Comparison of ENCODE assay signal across 22 cellular contexts in genomic region chr4:143363332-143363731, GRCh38. TPM values are rescaled to one million over a fixed set of nuclear protein-coding genes. Genes with fewer than 3 reads are reported as not detected.
DNase-seq lines count a peak whose midpoint lies in the region; ATAC-seq and TF ChIP-seq lines count a peak whose summit lies in the region.
"Had no signal": no experiment of that assay in that cellular context is flagged by ENCODE, and none has a peak within 500 bp of the region (broad histone marks: within the 10 kb centered on the region; RNA-seq: fewer than 3 reads in every experiment).

No MANE protein-coding gene starts in this region.

- no peaks in the 10 kb centered on the region for H3K36me3 Mint-ChIP-seq in stimulated activated naive CD8-positive, alpha-beta T cell treated with anti-CD3 and anti-CD28 coated beads, Interleukin-15, Interleukin-2, amounts not matched to agents 100 ng/mL and 50 ng/mL, for 24 hours (ENCODE audit: low read depth)
- H3K36me3 Mint-ChIP-seq in brain = peaks cover 12% of the 10 kb centered on the region
- peaks cover 19% of the 10 kb centered on the region for H3K36me3 Mint-ChIP-seq in nephron progenitor cell (ENCODE audit: low read depth)
- H3K36me3 Mint-ChIP-seq: CD8-positive, alpha-beta T cell had no signal

- TF ChIP-seq POLR2A in spleen (IDR thresholded peaks at IDR 0.05) = no peak

- intact Hi-C loops in spleen (cut with DNase I; ENCODE audit: low total_unique reads) = no loop called here

- no peaks in the 10 kb centered on the region for H3K27me3 ChIP-seq in spleen (replicated peaks in 1 of 7)
- H3K27me3 ChIP-seq: BLaER1 treated with 17β-estradiol and CSF1 and Interleukin-3, amounts not matched to agents 10 nM and 100 nM; SJCRH30 had no signal

- H3K36me3 ChIP-seq in spleen = no peaks in the 10 kb centered on the region
- H3K36me3 ChIP-seq: SJCRH30 had no signal

- no peak for ATAC-seq in stimulated activated naive CD8-positive, alpha-beta T cell treated with anti-CD3 and anti-CD28 coated beads, Interleukin-15, amount 100 ng/mL, for 72 hours
- ATAC-seq in GM18519 (IDR thresholded peaks at IDR 0.05; ENCODE audit: low FRiP score, unreplicated experiment) (no peak), left lobe of liver (no peak)
- ATAC-seq: A549; CD8-positive, alpha-beta T cell; PC-3 had no signal

- H3K9me3 Mint-ChIP-seq in stimulated activated naive CD8-positive, alpha-beta T cell treated with anti-CD3 and anti-CD28 coated beads, Interleukin-15, Interleukin-2, amounts not matched to agents 100 ng/mL and 50 ng/mL, for 24 hours = peaks cover 6% of the 10 kb centered on the region
- no peaks in the 10 kb centered on the region for H3K9me3 Mint-ChIP-seq in stimulated activated naive CD8-positive, alpha-beta T cell treated with anti-CD3 and anti-CD28 coated beads, Interleukin-15, amount 100 ng/mL, for 72 hours
- H3K9me3 Mint-ChIP-seq in brain (peaks cover 0 to 2% (median 0%) of the 10 kb centered on the region in 5 experiments), nephron progenitor cell (peaks cover 14% of the 10 kb centered on the region)
- H3K9me3 Mint-ChIP-seq: CD8-positive, alpha-beta T cell had no signal

- H3K4me3 Mint-ChIP-seq in stimulated activated naive CD8-positive, alpha-beta T cell treated with anti-CD3 and anti-CD28 coated beads, Interleukin-15, Interleukin-2, amounts not matched to agents 100 ng/mL and 50 ng/mL, for 24 hours = no peak overlapping the region
- no peak overlapping the region for H3K4me3 Mint-ChIP-seq in stimulated activated naive CD8-positive, alpha-beta T cell treated with anti-CD3 and anti-CD28 coated beads, Interleukin-15, amount 100 ng/mL, for 72 hours
- H3K4me3 Mint-ChIP-seq in brain (no peak overlapping the region), nephron progenitor cell (no peak overlapping the region)
- H3K4me3 Mint-ChIP-seq: CD8-positive, alpha-beta T cell had no signal

- no peak overlapping the region for H3K27ac ChIP-seq in spleen
- H3K27ac ChIP-seq: A549, HL-60, KMS-11, SJCRH30 had no signal

- H3K4me1 Mint-ChIP-seq in stimulated activated naive CD8-positive, alpha-beta T cell treated with anti-CD3 and anti-CD28 coated beads, Interleukin-15, Interleukin-2, amounts not matched to agents 100 ng/mL and 50 ng/mL, for 24 hours (ENCODE audit: low read depth) = peaks cover 48% of the 10 kb centered on the region
- peaks cover 36% of the 10 kb centered on the region for H3K4me1 Mint-ChIP-seq in stimulated activated naive CD8-positive, alpha-beta T cell treated with anti-CD3 and anti-CD28 coated beads, Interleukin-15, amount 100 ng/mL, for 72 hours
- H3K4me1 Mint-ChIP-seq in brain (peaks cover 48% of the 10 kb centered on the region), nephron progenitor cell (peaks cover 35% of the 10 kb centered on the region)

- TF ChIP-seq CTCF in brain (conservative IDR thresholded peaks at IDR 0.05) (no peak), nephron progenitor cell (IDR thresholded peaks at IDR 0.05) (no peak), spleen (IDR thresholded peaks at IDR 0.05 in 8 of 11, conservative IDR thresholded peaks at IDR 0.05 in 3 of 11) (no peak)

- H3K27ac Mint-ChIP-seq in stimulated activated naive CD8-positive, alpha-beta T cell treated with anti-CD3 and anti-CD28 coated beads, Interleukin-15, Interleukin-2, amounts not matched to agents 100 ng/mL and 50 ng/mL, for 24 hours = peak overlapping the region; percentile 7
- no peak overlapping the region for H3K27ac Mint-ChIP-seq in stimulated activated naive CD8-positive, alpha-beta T cell treated with anti-CD3 and anti-CD28 coated beads, Interleukin-15, amount 100 ng/mL, for 72 hours
- H3K27ac Mint-ChIP-seq in brain (peak overlapping the region in 3 of 5 experiments; percentile 2 to 94 (median 93)), nephron progenitor cell (peak overlapping the region; percentile 9)
- H3K27ac Mint-ChIP-seq: CD8-positive, alpha-beta T cell had no signal

- no peak for DNase-seq in stimulated activated naive CD8-positive, alpha-beta T cell treated with anti-CD3 and anti-CD28 coated beads, Interleukin-15, amount 100 ng/mL, for 72 hours
- DNase-seq in nephron progenitor cell (no peak), AG20443 (ENCODE audit: low spot score) (no peak), left lobe of liver (ENCODE audit: low spot score) (no peak), spleen (no peak)
- DNase-seq: CD8-positive, alpha-beta T cell; H7; MV-4-11; NCI-H187; NCI-H2107; NCI-H510A; NCI-H748 treated with DMSO at 0.1 percent for 48 hours; PC-3; RPMI8226; SJCRH30 had no signal

- H3K9me3 ChIP-seq in spleen = no peaks in the 10 kb centered on the region
- H3K9me3 ChIP-seq: A549, SJCRH30 had no signal

- H3K27me3 Mint-ChIP-seq in stimulated activated naive CD8-positive, alpha-beta T cell treated with anti-CD3 and anti-CD28 coated beads, Interleukin-15, Interleukin-2, amounts not matched to agents 100 ng/mL and 50 ng/mL, for 24 hours = no peaks in the 10 kb centered on the region
- H3K27me3 Mint-ChIP-seq in stimulated activated naive CD8-positive, alpha-beta T cell treated with anti-CD3 and anti-CD28 coated beads, Interleukin-15, amount 100 ng/mL, for 72 hours = no peaks in the 10 kb centered on the region
- peaks cover 4% of the 10 kb centered on the region for H3K27me3 Mint-ChIP-seq in brain
- H3K27me3 Mint-ChIP-seq in nephron progenitor cell (ENCODE audit: low read depth, poor library complexity) = no peaks in the 10 kb centered on the region

- peaks cover 12 to 48% (median 20%) of the 10 kb centered on the region in 6 donors for H3K4me1 ChIP-seq in spleen
- H3K4me1 ChIP-seq: SJCRH30 had no signal

- no peak overlapping the region for H3K4me3 ChIP-seq in spleen
- H3K4me3 ChIP-seq: A549; BLaER1 treated with 17β-estradiol and CSF1 and Interleukin-3, amounts not matched to agents 10 nM and 100 nM; SJCRH30 had no signal

- 92 to 100% (median 96%) methylated on average over 3 of the region's 3 CpGs for WGBS in spleen, 5 donors

RNA-seq across cellular contexts. Expression of gene GAB1, which starts 26.7 kb away (rescaled TPM):
- polyA plus RNA-seq in brain (ENCODE audit: insufficient read depth, low read depth, low replicate concordance) (13.0 TPM), spleen (1 to 10 TPM; 1.6 to 4.7 (median 3.1) TPM)
- total RNA-seq in left lobe of liver (11.1 TPM), spleen (10 to 100 TPM; 21.6 to 53.6 (median 33.1) TPM)

Comparison
In these comparisons a context has a peak if more than half of its experiments do, and no peak if none do; other contexts are left out.
1. H3K27ac Mint-ChIP-seq: peak in stimulated activated naive CD8-positive, alpha-beta T cell treated with anti-CD3 and anti-CD28 coated beads, Interleukin-15, Interleukin-2, amounts not matched to agents 100 ng/mL and 50 ng/mL, for 24 hours (single experiment), brain (3 of 5) and nephron progenitor cell (single experiment); none in stimulated activated naive CD8-positive, alpha-beta T cell treated with anti-CD3 and anti-CD28 coated beads, Interleukin-15, amount 100 ng/mL, for 72 hours (0 of 2).